10 cellular contexts compared by ENCODE assay signal in the genomic region with DNA sequence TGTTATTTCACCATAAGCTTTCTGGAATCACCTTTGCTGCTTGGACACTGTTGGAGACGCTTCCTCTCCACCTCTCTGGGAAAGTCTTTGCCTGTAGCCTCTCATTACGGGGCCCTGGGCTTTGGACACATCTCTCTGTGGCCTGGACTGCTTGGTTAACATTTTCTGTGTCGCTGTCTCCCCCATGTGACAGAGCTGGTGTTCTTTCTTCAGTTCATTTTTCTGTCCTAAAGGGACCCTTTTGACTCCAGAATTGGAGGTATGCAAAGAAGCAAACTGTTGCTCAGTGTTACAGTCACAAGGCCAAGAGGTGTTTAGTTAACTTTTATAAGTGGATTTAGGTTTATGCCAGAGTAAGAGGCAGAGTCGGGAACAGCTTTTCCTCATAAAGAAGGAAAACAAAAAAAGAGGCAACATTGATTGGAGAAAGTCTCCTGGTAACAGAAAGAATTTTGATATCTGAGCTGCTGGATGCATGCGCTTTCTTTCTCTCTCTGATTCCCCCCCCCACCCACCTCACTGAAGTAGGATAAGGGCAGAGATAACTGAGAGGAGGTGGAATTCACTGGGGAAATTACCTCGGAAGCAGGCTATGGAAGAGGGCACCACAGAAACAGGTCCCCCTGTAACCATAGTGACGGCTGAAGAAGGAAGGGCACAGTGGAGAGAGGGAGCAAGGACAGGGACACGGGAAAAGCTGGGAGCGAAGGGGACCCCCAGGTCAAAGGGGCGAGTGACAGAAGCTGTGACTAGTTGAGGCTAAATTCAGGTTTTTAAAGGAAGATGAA. TPM values are rescaled to one million over a fixed set of nuclear protein-coding genes. Genes with fewer than 3 reads are reported as not detected.
DNase-seq lines count a peak whose midpoint lies in the region; ATAC-seq, FAIRE-seq and TF ChIP-seq lines count a peak whose summit lies in the region.
"Had no signal": no experiment of that assay in that cellular context is flagged by ENCODE, and none has a peak within 500 bp of the region (broad histone marks: within the 10 kb centered on the region; RNA-seq: fewer than 3 reads in every experiment).

No MANE protein-coding gene starts in this region.

- peak overlapping the region; percentile 44 for H3K4me2 ChIP-seq in A549

- CTCF ChIA-PET in A549 (lab: Yijun Ruan, JAX), result interaction anchor here (0.6 to 4.4 kb wide), 29 partner anchors 9 to 712 kb away, joined by 3 to 65 read pairs (median 4); partner anchors contain the start of gene FRA10AC1

- ATAC-seq in A549, result peak; percentile 30 to 38; a peak in 2 of 6 replicates
- no peak for ATAC-seq in gastrocnemius medialis
- no peak for ATAC-seq in HG03439 (IDR thresholded peaks at IDR 0.05; ENCODE audit: unreplicated experiment)
- ATAC-seq: CD8-positive, alpha-beta T cell had no signal

- TF ChIP-seq RAD21 in A549 (conservative IDR thresholded peaks at IDR 0.05 in 1 of 2, IDR thresholded peaks at IDR 0.05 in 1 of 2), result peak; percentile 34; a peak in 4 of 5 replicates

- in situ Hi-C loops in gastrocnemius medialis (cut with MboI; ENCODE audit: low sequenced_read_pairs in 4 of 4), result no loop called here

- H3K36me3 ChIP-seq in kidney epithelial cell (ENCODE audit: control insufficient read depth, insufficient read depth, low read length) (no peaks in the 10 kb centered on the region), gastrocnemius medialis (no peaks in the 10 kb centered on the region), H7 (replicated peaks; ENCODE audit: control insufficient read depth, insufficient read depth, low read length) (no peaks in the 10 kb centered on the region)
- H3K36me3 ChIP-seq: neutrophil had no signal

- H3K9me3 ChIP-seq in A549, result peaks cover 6% of the 10 kb centered on the region; the same call in 1 of the 3 replicates
- H3K9me3 ChIP-seq in gastrocnemius medialis, result no peaks in the 10 kb centered on the region
- H3K9me3 ChIP-seq: neutrophil had no signal

- H3K4me1 ChIP-seq in A549 (peaks cover 8% of the 10 kb centered on the region), gastrocnemius medialis (peaks cover 3 to 8% of the 10 kb centered on the region in 2 donors)

- POLR2A ChIA-PET in A549 (lab: Yijun Ruan, JAX), result interaction anchor here (1.9 kb wide), 1 partner anchor 113 kb away, joined by 5 read pairs; the partner anchor contains the start of gene FRA10AC1

- no peak overlapping the region for H3K27ac ChIP-seq in A549
- no peak overlapping the region for H3K27ac ChIP-seq in gastrocnemius medialis
- H3K27ac ChIP-seq: neutrophil had no signal

- DNase-seq in A549 (ENCODE audit: low read depth in 1 of 2, low spot score in 1 of 2) (no peak), H4 (ENCODE audit: low spot score) (peak; percentile 10), kidney epithelial cell (ENCODE audit: low read depth) (no peak), gastrocnemius medialis (no peak), NCI-H446 treated with DMSO at 0.1 percent for 48 hours (lab: John Stamatoyannopoulos, UW) (no peak), H7 (no peak)

- no peak for FAIRE-seq in A549 (lab: Jason Lieb, UNC)
- FAIRE-seq in TTC549 (lab: Jason Lieb, UNC), result peak; percentile 40

- H3K4me3 ChIP-seq in A549 (no peak overlapping the region), kidney epithelial cell (ENCODE audit: low read depth, low read length) (no peak overlapping the region), gastrocnemius medialis (peak overlapping the region in 1 of 4 donors; percentile 9), H7 (ENCODE audit: insufficient read depth, low read depth, low read length) (no peak overlapping the region)

- TF ChIP-seq EP300 in A549 (IDR thresholded peaks at IDR 0.05), result no peak

- no peak for TF ChIP-seq POLR2A in A549 (IDR thresholded peaks at IDR 0.05; ENCODE audit: low read length)
- TF ChIP-seq POLR2A in gastrocnemius medialis (IDR thresholded peaks at IDR 0.05), result no peak

- TF ChIP-seq CTCF in A549 (IDR thresholded peaks at IDR 0.05), result no peak
- peak; percentile 19 for TF ChIP-seq CTCF in kidney epithelial cell (IDR thresholded peaks at IDR 0.05; ENCODE audit: insufficient read depth, low read length, poor library complexity, severe bottlenecking)
- TF ChIP-seq CTCF in gastrocnemius medialis (IDR thresholded peaks at IDR 0.05 in 4 of 5, conservative IDR thresholded peaks at IDR 0.05 in 1 of 5), result no peak

- 38% methylated on average over 10 of the region's 10 CpGs for WGBS in A549 (ENCODE audit: missing lambda C conversion rate)

- H3K27me3 ChIP-seq in kidney epithelial cell (ENCODE audit: control insufficient read depth, insufficient read depth, low read length), result no peaks in the 10 kb centered on the region
- no peaks in the 10 kb centered on the region for H3K27me3 ChIP-seq in gastrocnemius medialis
- H3K27me3 ChIP-seq in H7 (ENCODE audit: control insufficient read depth, insufficient read depth, low read length), result no peaks in the 10 kb centered on the region

- intact Hi-C loops in gastrocnemius medialis (cut with DNase I; ENCODE audit: low total_unique reads), result loop anchor here (1.0 to 2.0 kb wide), 2 partner anchors 71 to 113 kb away; partner anchors contain the start of gene FRA10AC1

TF ChIP-seq in A549, 52 proteins besides CTCF, POLR2A, EP300 and RAD21:
- TF ChIP-seq FOSL2 (IDR thresholded peaks at IDR 0.05), result no peak
- TF ChIP-seq FOSL2 (CRISPR knock-in tag; IDR thresholded peaks at IDR 0.05), result no peak
- TF ChIP-seq REST (IDR thresholded peaks at IDR 0.05), result no peak
- TF ChIP-seq, protein P1, sequence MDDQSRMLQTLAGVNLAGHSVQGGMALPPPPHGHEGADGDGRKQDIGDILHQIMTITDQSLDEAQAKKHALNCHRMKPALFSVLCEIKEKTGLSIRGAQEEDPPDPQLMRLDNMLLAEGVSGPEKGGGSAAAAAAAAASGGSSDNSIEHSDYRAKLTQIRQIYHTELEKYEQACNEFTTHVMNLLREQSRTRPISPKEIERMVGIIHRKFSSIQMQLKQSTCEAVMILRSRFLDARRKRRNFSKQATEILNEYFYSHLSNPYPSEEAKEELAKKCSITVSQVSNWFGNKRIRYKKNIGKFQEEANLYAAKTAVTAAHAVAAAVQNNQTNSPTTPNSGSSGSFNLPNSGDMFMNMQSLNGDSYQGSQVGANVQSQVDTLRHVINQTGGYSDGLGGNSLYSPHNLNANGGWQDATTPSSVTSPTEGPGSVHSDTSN (IDR thresholded peaks at IDR 0.05), result no peak
- TF ChIP-seq TP53 (CRISPR knock-in tag; IDR thresholded peaks at IDR 0.05), result no peak
- no peak for TF ChIP-seq MAZ (IDR thresholded peaks at IDR 0.05; ENCODE audit: borderline replicate concordance, low read depth, low read length)
TF ChIP-seq in A549: peak in this region for 0.

RNA-seq across cellular contexts. Expression of gene LGI1, which starts 57.8 kb away (rescaled TPM):
- polyA plus RNA-seq in A549 (2011; rRNA removed), result not detected in 2 replicates
- polyA plus RNA-seq in A549 (2012; cell fraction: cytosol; rRNA removed), result not detected in 2 replicates
- polyA plus RNA-seq in A549 (2012; cell fraction: nucleus; rRNA removed), result not detected in 2 replicates
- polyA plus RNA-seq in A549 (2017; fragmentation: RNase III; extraction: RNeasy Plus Mini Kit Qiagen cat#74134 plus additional on column Dnase treatment), result not detected in 3 replicates
- not detected in 2 replicates for polyA minus RNA-seq in A549 (2011; rRNA and poly(A)+ RNA removed)
- total RNA-seq in H4 (2014; rRNA removed; shearing (Covaris generic)), result 0.08 TPM in 1 of 2 replicates, not detected in the other
- not detected in 2 replicates for total RNA-seq in kidney epithelial cell
- 10 to 100 TPM in 1 of 4 donors, under 1 TPM in 1, not detected in 2; 0.33 to 12.6 TPM for total RNA-seq in gastrocnemius medialis
- total RNA-seq in H7 (2014; rRNA removed; shearing (Covaris generic)), result 0.07 TPM in 2 replicates
- total RNA-seq: CD8-positive, alpha-beta T cell had no signal

Comparison
In these comparisons a context has a peak if more than half of its experiments do, and no peak if none do; other contexts are left out.
1. ATAC-seq: peak in A549 (2 of 2); none in gastrocnemius medialis (0 of 2) and HG03439 (single experiment).